ENCODE assay signal across 26 cellular contexts in genomic region chrX:11541510-11541909, GRCh38.
"Had no signal": no experiment of that assay in that cellular context is flagged by ENCODE, and none has a peak within 500 bp of the region (broad histone marks: within the 10 kb centered on the region; RNA-seq: fewer than 3 reads in every experiment).

No MANE protein-coding gene starts in this region.

- DNase-seq: activated CD4-positive, alpha-beta T cell treated with anti-CD3 and anti-CD28 coated beads for 48 hours; activated CD4-positive, alpha-beta T cell treated with anti-CD3 and anti-CD28 coated beads, Interleukin-2, amount 50 U/mL, for 48 hours; activated CD8-positive, alpha-beta memory T cell treated with anti-CD3 and anti-CD28 coated beads for 24 hours; activated effector memory CD4-positive, alpha-beta T cell treated with Interleukin-2 at 50 U/mL for 16 hours; activated naive CD4-positive, alpha-beta T cell treated with Interleukin-2 at 50 U/mL for 16 hours; adrenal gland; brain microvascular endothelial cell; cortex of kidney; effector memory CD8-positive, alpha-beta T cell; foreskin melanocyte; glutamatergic neuron; islet precursor cell; left cardiac atrium; left ventricle myocardium superior; mucosa of descending colon; posterior cingulate gyrus; retina; stimulated activated CD4-positive, alpha-beta T cell treated with anti-CD3 and anti-CD28 coated beads, Interleukin-15, amount 100 ng/mL, for 24 hours; stimulated activated CD4-positive, alpha-beta T cell treated with anti-CD3 and anti-CD28 coated beads, Interleukin-2, amount 100 ng/mL, for 24 hours; stimulated activated naive CD4-positive, alpha-beta T cell; tibial artery; upper lobe of right lung; WERI-Rb-1 had no signal

- H3K36me3 ChIP-seq: adrenal gland, ascending aorta, brain microvascular endothelial cell, suprapubic skin, tibial artery, upper lobe of right lung, WERI-Rb-1 had no signal

- H3K27ac ChIP-seq: adrenal gland, ascending aorta, brain microvascular endothelial cell, suprapubic skin, tibial artery, upper lobe of right lung, WERI-Rb-1 had no signal

- H3K4me1 ChIP-seq: adrenal gland, ascending aorta, suprapubic skin, tibial artery, upper lobe of right lung had no signal

- H3K9me3 ChIP-seq: adrenal gland, ascending aorta, mucosa of descending colon, suprapubic skin, tibial artery, upper lobe of right lung had no signal

- ATAC-seq: activated CD4-positive, CD25-positive, alpha-beta regulatory T cell treated with anti-CD3 and anti-CD28 coated beads, Interleukin-2, amount 50 U/mL, for 24 hours; effector memory CD8-positive, alpha-beta T cell had no signal

- H3K4me3 ChIP-seq: adrenal gland, ascending aorta, mucosa of descending colon, suprapubic skin, tibial artery, upper lobe of right lung had no signal

- H3K27me3 ChIP-seq: ascending aorta, brain microvascular endothelial cell, suprapubic skin, tibial artery, upper lobe of right lung had no signal
